In genomic region chr10:69693886-69694285, GRCh38 we compare ENCODE assay signal across 8 cellular contexts.
"Had no signal": no experiment of that assay in that cellular context is flagged by ENCODE, and none has a peak within 500 bp of the region (broad histone marks: within the 10 kb centered on the region; RNA-seq: fewer than 3 reads in every experiment).

No MANE protein-coding gene starts in this region.

- H2AFZ ChIP-seq: GM23338 had no signal

- ATAC-seq: GM23338, HCT116 had no signal

- FAIRE-seq: H1, H54, HTR-8/SVneo had no signal

- DNase-seq: H9, HFFc6, KBM-7 had no signal

- H3K4me3 ChIP-seq: GM23338 had no signal

- H3K4me2 ChIP-seq: GM23338 had no signal
